ENCODE assay signal across 8 cellular contexts in genomic region chr5:127518319-127518621, GRCh38. TPM values are rescaled to one million over a fixed set of nuclear protein-coding genes. Genes with fewer than 3 reads are reported as not detected.
A peak's percentile ranks its signal among the peaks of the same experiment; 100 is the strongest.
DNase-seq lines count a peak whose midpoint lies in the region; ATAC-seq, FAIRE-seq and TF ChIP-seq lines count a peak whose summit lies in the region.

No MANE protein-coding gene starts in this region.

- H4K20me1 ChIP-seq in astrocyte (ENCODE audit: insufficient read depth, low read length) (peaks cover 46% of the 10 kb centered on the region), HepG2 (ENCODE audit: insufficient read depth, low read length) (peaks cover 31% of the 10 kb centered on the region)

- POLR2A ChIA-PET in HepG2 (lab: Yijun Ruan, JAX): no interaction called here

- H3K4me3 ChIP-seq in AG10803 (ENCODE audit: low read length): peak overlapping the region; percentile 96
- H3K4me3 ChIP-seq in astrocyte (ENCODE audit: insufficient read depth, low read depth, low read length): peak overlapping the region; percentile 90
- H3K4me3 ChIP-seq in HepG2 (replicated peaks in 1 of 3; ENCODE audit: insufficient read depth in 1 of 3, low read depth in 2 of 3, low read length in 3 of 3): peak overlapping the region; percentile 90 to 99 (median 98)
- H3K4me3 ChIP-seq in transverse colon: peak overlapping the region; percentile 68 to 99 (median 81)

- TF ChIP-seq CTCF in AG10803 (conservative IDR thresholded peaks at IDR 0.05; ENCODE audit: low read length): no peak
- TF ChIP-seq CTCF in astrocyte (IDR thresholded peaks at IDR 0.05; ENCODE audit: insufficient read depth, low read depth, low read length): no peak
- TF ChIP-seq CTCF in HepG2 (CRISPR knock-in tag; IDR thresholded peaks at IDR 0.05): no peak
- TF ChIP-seq CTCF in transverse colon (IDR thresholded peaks at IDR 0.05): no peak

- H3K36me3 ChIP-seq in astrocyte (ENCODE audit: insufficient read depth, low read length) (peaks cover 8% of the 10 kb centered on the region), HepG2 (replicated peaks in 1 of 2; ENCODE audit: control insufficient read depth in 1 of 2, insufficient read depth in 2 of 2, low read length in 2 of 2) (peaks cover 1 to 7% of the 10 kb centered on the region in 2 experiments; a peak in 3 of 5 replicates), transverse colon (peaks cover 0 to 20% (median under 1%) of the 10 kb centered on the region in 4 donors)

- peaks cover 58% of the 10 kb centered on the region for H3K79me2 ChIP-seq in astrocyte (ENCODE audit: insufficient read depth, low read length)
- H3K79me2 ChIP-seq in HepG2 (ENCODE audit: insufficient read depth, low read length): peaks cover 57% of the 10 kb centered on the region

- intact Hi-C loops in HepG2 (cut with micrococcal nuclease; ENCODE audit: unreplicated experiment) (loop anchor here (10.0 kb wide), 1 partner anchor 1577 kb away; the partner anchor contains the start of gene ISOC1), transverse colon (cut with DNase I; ENCODE audit: low total_unique reads) (no loop called here)

- peaks cover 5% of the 10 kb centered on the region for H3K9me3 ChIP-seq in astrocyte (ENCODE audit: insufficient read depth, low read depth, low read length)
- no peaks in the 10 kb centered on the region for H3K9me3 ChIP-seq in HepG2 (ENCODE audit: low read length)
- peaks cover 0 to 4% of the 10 kb centered on the region in 2 donors for H3K9me3 ChIP-seq in transverse colon

- peak overlapping the region; percentile 85 for H2AFZ ChIP-seq in astrocyte (ENCODE audit: low read depth, low read length)
- no peak overlapping the region for H2AFZ ChIP-seq in HepG2 (ENCODE audit: low read length)

- peaks cover 6% of the 10 kb centered on the region for H3K9me3 Mint-ChIP-seq in astrocyte (ENCODE audit: unreplicated experiment)

- CTCF ChIA-PET in HepG2 (lab: Yijun Ruan, JAX; ENCODE audit: low intra/inter-chr PET ratio, low total read pairs): no interaction called here

- H3K9ac ChIP-seq in astrocyte (ENCODE audit: low read length) (peak overlapping the region; percentile 99), HepG2 (ENCODE audit: insufficient read depth, low read depth, low read length) (peak overlapping the region; percentile 97)

- no peak for TF ChIP-seq RAD21 in HepG2 (CRISPR knock-in tag; IDR thresholded peaks at IDR 0.05)

- TF ChIP-seq POLR2A in HepG2 (IDR thresholded peaks at IDR 0.05; ENCODE audit: insufficient read depth in 1 of 2, low read depth in 2 of 2, low read length in 2 of 2): no peak
- no peak for TF ChIP-seq POLR2A in transverse colon (IDR thresholded peaks at IDR 0.05)

- H3K27ac ChIP-seq in astrocyte (ENCODE audit: low read depth, low read length) (peak overlapping the region; percentile 92), HepG2 (ENCODE audit: extremely low read length, insufficient read depth, low read length) (peak overlapping the region; percentile 96), transverse colon (peak overlapping the region; percentile 88 to 93 (median 92))

- peaks cover 16% of the 10 kb centered on the region for H3K36me3 Mint-ChIP-seq in astrocyte (ENCODE audit: low read depth, unreplicated experiment)

- BruUV-seq in HepG2 (replicated peaks; lab: Mats Ljungman, UMichigan): no TSS peak

- H3K27me3 ChIP-seq in astrocyte (ENCODE audit: insufficient read depth, low read length) (no peaks in the 10 kb centered on the region), HepG2 (ENCODE audit: control insufficient read depth in 1 of 2, insufficient read depth in 2 of 2, low read length in 2 of 2) (no peaks in the 10 kb centered on the region; a peak in 1 of 5 replicates), transverse colon (no peaks in the 10 kb centered on the region)

- peaks cover 13% of the 10 kb centered on the region for H3K4me1 Mint-ChIP-seq in astrocyte (ENCODE audit: low read depth, unreplicated experiment)

- FAIRE-seq in astrocyte (lab: Jason Lieb, UNC): no peak
- no peak for FAIRE-seq in HepG2 (lab: Jason Lieb, UNC)

- H3K27ac Mint-ChIP-seq in astrocyte (ENCODE audit: unreplicated experiment): peak overlapping the region; percentile 89

- DNase-seq in AG10803 (ENCODE audit: low read depth): peak; percentile 66
- peak; percentile 4 for DNase-seq in HS-27A (ENCODE audit: low read depth)
- DNase-seq in astrocyte (ENCODE audit: low read depth): peak; percentile 70
- no peak for DNase-seq in HepG2 (ENCODE audit: low spot score)
- DNase-seq in transverse colon: no peak
- DNase-seq in DMS153 treated with DMSO at 0.1 percent for 48 hours (lab: John Stamatoyannopoulos, UW; ENCODE audit: unreplicated experiment): no peak
- DNase-seq in stimulated activated CD4-positive, alpha-beta T cell treated with anti-CD3 and anti-CD28 coated beads, Interleukin-4, amount 100 ng/mL, for 4 hours: no peak

- in situ Hi-C loops in HepG2 (cut with HindIII; ENCODE audit: extremely low pct_ligation_motif_present, low pct_unique_long_range_greater_than_20kb): no loop called here
- in situ Hi-C loops in transverse colon (cut with MboI; ENCODE audit: low pct_ligation_motif_present in 1 of 4, low pct_unique_long_range_greater_than_20kb in 1 of 4, low sequenced_read_pairs in 3 of 4): no loop called here

- ATAC-seq in GM19043 (IDR thresholded peaks at IDR 0.05; ENCODE audit: low read depth, unreplicated experiment) (peak; percentile 27), HepG2 (no peak)

- TF ChIP-seq EP300 in HepG2 (IDR thresholded peaks at IDR 0.05; ENCODE audit: low read depth in 2 of 2, low read length in 2 of 2) (no peak), HepG2 (CRISPR knock-in tag; IDR thresholded peaks at IDR 0.05; ENCODE audit: borderline replicate concordance) (no peak), transverse colon (IDR thresholded peaks at IDR 0.05; ENCODE audit: low read depth) (no peak)

- under 1% methylated on average over 10 of the region's 10 CpGs for WGBS in HepG2 (ENCODE audit: low lambda C conversion rate)
- 6 to 10% methylated on average over 6 to 10 of the region's 10 CpGs for WGBS in transverse colon (ENCODE audit: low coverage in 1 of 2), 2 donors

- H3K27me3 Mint-ChIP-seq in astrocyte (ENCODE audit: low read depth, unreplicated experiment): no peaks in the 10 kb centered on the region

- H3K4me1 ChIP-seq in astrocyte (ENCODE audit: insufficient read depth, low read length) (peaks cover 6% of the 10 kb centered on the region), HepG2 (ENCODE audit: insufficient read depth, low read length) (peaks cover 52% of the 10 kb centered on the region), transverse colon (peaks cover 8 to 17% (median 10%) of the 10 kb centered on the region in 4 donors)

- H3K4me2 ChIP-seq in astrocyte (ENCODE audit: low read length) (peak overlapping the region; percentile 88), HepG2 (ENCODE audit: low read depth, low read length) (peak overlapping the region; percentile 76)

- peak overlapping the region; percentile 95 for H3K4me3 Mint-ChIP-seq in astrocyte (ENCODE audit: unreplicated experiment)

TF ChIP-seq in HepG2, 621 proteins besides CTCF, POLR2A, EP300 and RAD21 (continues in another document):
- 0 out of 2 replicates have a peak, but pooled peaks have one; percentile 17 for TF ChIP-seq MTERF4 (CRISPR knock-in tag; IDR thresholded peaks at IDR 0.05)
- TF ChIP-seq TERF1 (CRISPR knock-in tag; IDR thresholded peaks at IDR 0.05): no peak
- TF ChIP-seq HNRNPL (IDR thresholded peaks at IDR 0.05; ENCODE audit: low read depth, low read length): no peak
- TF ChIP-seq RBAK (CRISPR knock-in tag; IDR thresholded peaks at IDR 0.05): no peak
- peak; percentile 1; the same call in 1 of the 2 replicates for TF ChIP-seq NFYB (CRISPR knock-in tag; IDR thresholded peaks at IDR 0.05)

RNA-seq across cellular contexts. Expression of gene PRRC1, which starts 0.8 kb away (rescaled TPM):
- total RNA-seq in astrocyte (131 and 141 TPM in 2 replicates), HepG2 (2016; rRNA removed; fragmentation: Illumina TruSeq; extraction: Trizol) (51.9 and 86.7 TPM in 2 replicates), transverse colon (10 to 100 TPM; 11.2 to 56.0 (median 29.4) TPM)
- 6.9 and 8.1 TPM in 2 replicates for total RNA-seq in HepG2 (2016; cell fraction: cytosol; rRNA removed; fragmentation: Illumina TruSeq; extraction: Trizol; ENCODE audit: low read depth)
- total RNA-seq in HepG2 (2016; cell fraction: insoluble cytoplasmic fraction; rRNA removed; fragmentation: Illumina TruSeq; extraction: Trizol): 54.9 and 90.6 TPM in 2 replicates
- 21.7 and 24.5 TPM in 2 replicates for total RNA-seq in HepG2 (2016; cell fraction: membrane; rRNA removed; fragmentation: Illumina TruSeq; extraction: Trizol)
- 52.8 and 60.1 TPM in 2 replicates for total RNA-seq in HepG2 (2016; cell fraction: nucleus; rRNA removed; fragmentation: Illumina TruSeq; extraction: Trizol)
- polyA plus RNA-seq in HepG2 (2011; rRNA removed): 35.6 and 48.5 TPM in 2 replicates
- polyA plus RNA-seq in HepG2 (2011; cell fraction: cytosol; rRNA removed): 30.9 and 35.4 TPM in 2 replicates
- polyA plus RNA-seq in HepG2 (2011; cell fraction: nucleus; rRNA removed): 30.6 and 35.0 TPM in 2 replicates
- polyA plus RNA-seq in HepG2 (2012): 33.3 and 37.5 TPM in 2 replicates
- 4.3 and 4.4 TPM in 2 replicates for polyA plus RNA-seq in HepG2 (2016; cell fraction: cytosol; fragmentation: Illumina TruSeq; extraction: Trizol; ENCODE audit: low read depth)
- 82.0 and 92.5 TPM in 2 replicates for polyA plus RNA-seq in HepG2 (2016; cell fraction: insoluble cytoplasmic fraction; fragmentation: Illumina TruSeq; extraction: Trizol; ENCODE audit: low read depth)
- 10.4 and 12.0 TPM in 2 replicates for polyA plus RNA-seq in HepG2 (2016; cell fraction: membrane; fragmentation: Illumina TruSeq; extraction: Trizol; ENCODE audit: low read depth)
- 56.8 and 58.4 TPM in 2 replicates for polyA plus RNA-seq in HepG2 (2016; cell fraction: nucleus; fragmentation: Illumina TruSeq; extraction: Trizol; ENCODE audit: insufficient read depth, low read depth)
- 104 and 160 TPM in 2 replicates for polyA minus RNA-seq in HepG2 (2011; rRNA and poly(A)+ RNA removed; ENCODE audit: low replicate concordance)
- 50.1 and 53.5 TPM in 2 replicates for polyA minus RNA-seq in HepG2 (2011; cell fraction: cytosol; rRNA and poly(A)+ RNA removed)
- 87.8 and 115 TPM in 2 replicates for polyA minus RNA-seq in HepG2 (2011; cell fraction: nucleus; rRNA and poly(A)+ RNA removed)

Comparison
In these comparisons a context has a peak if more than half of its experiments do, and no peak if none do; other contexts are left out.
1. DNase-seq: peak in AG10803 (single experiment), HS-27A (single experiment) and astrocyte (single experiment); none in HepG2 (single experiment), transverse colon (single experiment), DMS153 treated with DMSO at 0.1 percent for 48 hours (single experiment) and stimulated activated CD4-positive, alpha-beta T cell treated with anti-CD3 and anti-CD28 coated beads, Interleukin-4, amount 100 ng/mL, for 4 hours (0 of 2).
2. Peak in every context shown above with its lines, with median percentiles within 50 percentile points of each other: H3K4me3 ChIP-seq and H3K27ac ChIP-seq.